Comparison of ENCODE assay signal across 10 cellular contexts in genomic region chr11:86486261-86487030, GRCh38.
DNase-seq lines count a peak whose midpoint lies in the region; ATAC-seq, FAIRE-seq and TF ChIP-seq lines count a peak whose summit lies in the region.
"Had no signal": no experiment of that assay in that cellular context is flagged by ENCODE, and none has a peak within 500 bp of the region (broad histone marks: within the 10 kb centered on the region; RNA-seq: fewer than 3 reads in every experiment).

No MANE protein-coding gene starts in this region.

- WGBS in small intestine, 3 donors = 56 to 71% (median 70%) methylated on average over 5 of the region's 5 CpGs

- H3K4me3 Mint-ChIP-seq in CD8-positive, alpha-beta memory T cell = peak overlapping the region in 4 of 7 donors; percentile 7 to 63 (median 32)
- no peak overlapping the region for H3K4me3 Mint-ChIP-seq in nephron progenitor cell

- peaks cover 8% of the 10 kb centered on the region for H3K4me1 ChIP-seq in CD8-positive, alpha-beta memory T cell (ENCODE audit: insufficient read depth, low read length)
- peaks cover 0 to 5% of the 10 kb centered on the region in 2 donors for H3K4me1 ChIP-seq in small intestine (ENCODE audit: control insufficient read depth in 2 of 2, insufficient read depth in 1 of 2, low read depth in 1 of 2, low read length in 1 of 2)

- H3K9me3 ChIP-seq in CD8-positive, alpha-beta memory T cell (ENCODE audit: low read length) = no peaks in the 10 kb centered on the region
- H3K9me3 ChIP-seq in small intestine (ENCODE audit: control insufficient read depth, low read depth) = no peaks in the 10 kb centered on the region

- peak overlapping the region in 6 of 8 donors; percentile 12 to 83 (median 59) for H3K27ac Mint-ChIP-seq in CD8-positive, alpha-beta memory T cell
- H3K27ac Mint-ChIP-seq in nephron progenitor cell = peak overlapping the region; percentile 43

- no peaks in the 10 kb centered on the region for H3K27me3 ChIP-seq in CD8-positive, alpha-beta memory T cell (ENCODE audit: insufficient read depth, low read length, poor library complexity, severe bottlenecking)
- H3K27me3 ChIP-seq in small intestine (ENCODE audit: control insufficient read depth in 2 of 2, insufficient read depth in 2 of 2, low read length in 2 of 2) = no peaks in the 10 kb centered on the region
- H3K27me3 ChIP-seq: cardiac muscle cell had no signal

- peak; percentile 56 for ATAC-seq in HG02798 (IDR thresholded peaks at IDR 0.05; ENCODE audit: poor library complexity, unreplicated experiment)

- FAIRE-seq in small intestine (lab: Jason Lieb, UNC) (no peak), GM19239 (lab: Jason Lieb, UNC) (no peak)

- TF ChIP-seq CTCF in nephron progenitor cell (IDR thresholded peaks at IDR 0.05) (no peak), GM13977 (IDR thresholded peaks at IDR 0.05; ENCODE audit: extremely low read depth, insufficient read depth, missing control alignments) (no peak)

- peaks cover 0 to 2% (median 0%) of the 10 kb centered on the region in 5 donors for H3K9me3 Mint-ChIP-seq in CD8-positive, alpha-beta memory T cell
- H3K9me3 Mint-ChIP-seq in nephron progenitor cell = no peaks in the 10 kb centered on the region

- CTCF ChIA-PET in CD8-positive, alpha-beta memory T cell (lab: Charles Lee) = no interaction called here

- H3K36me3 ChIP-seq in CD8-positive, alpha-beta memory T cell (ENCODE audit: insufficient read depth, low read length) = no peaks in the 10 kb centered on the region
- no peaks in the 10 kb centered on the region for H3K36me3 ChIP-seq in small intestine (ENCODE audit: control insufficient read depth in 2 of 2, insufficient read depth in 2 of 2, low read length in 2 of 2)
- H3K36me3 ChIP-seq: cardiac muscle cell had no signal

- POLR2A ChIA-PET in CD8-positive, alpha-beta memory T cell (lab: Charles Lee) = no interaction called here

- in situ Hi-C loops in GM13977 (cut with MboI; ENCODE audit: low pct_unique_long_range_greater_than_20kb, low sequenced_read_pairs, unreplicated experiment) = no loop called here

- peaks cover 0 to 2% of the 10 kb centered on the region in 2 donors for H3K27me3 Mint-ChIP-seq in CD8-positive, alpha-beta memory T cell
- peaks cover 17% of the 10 kb centered on the region for H3K27me3 Mint-ChIP-seq in nephron progenitor cell (ENCODE audit: low read depth, poor library complexity)

- peaks cover 0 to 2% (median 0%) of the 10 kb centered on the region in 3 donors for H3K36me3 Mint-ChIP-seq in CD8-positive, alpha-beta memory T cell
- no peaks in the 10 kb centered on the region for H3K36me3 Mint-ChIP-seq in nephron progenitor cell (ENCODE audit: low read depth)

- H3K4me3 ChIP-seq in CD8-positive, alpha-beta memory T cell (ENCODE audit: low read length) = no peak overlapping the region
- no peak overlapping the region for H3K4me3 ChIP-seq in small intestine (ENCODE audit: low read depth in 1 of 2, low read length in 2 of 2)
- H3K4me3 ChIP-seq: cardiac muscle cell had no signal

- DNase-seq in CD8-positive, alpha-beta memory T cell = peak in 3 of 5 donors; percentile 35 to 60 (median 41)
- peak; percentile 54 for DNase-seq in activated CD8-positive, alpha-beta memory T cell treated with anti-CD3 and anti-CD28 coated beads for 24 hours
- DNase-seq in nephron progenitor cell = no peak
- DNase-seq in GM13977 (ENCODE audit: low spot score) = no peak
- DNase-seq in small intestine = no peak
- no peak for DNase-seq in GM19239 (ENCODE audit: insufficient read length, low spot score)
- no peak for DNase-seq in NCI-H774 (lab: John Stamatoyannopoulos, UW)
- DNase-seq: activated CD4-positive, CD25-positive, alpha-beta regulatory T cell had no signal

- no peak overlapping the region for H3K27ac ChIP-seq in CD8-positive, alpha-beta memory T cell (ENCODE audit: low read depth, low read length)
- H3K27ac ChIP-seq in small intestine (ENCODE audit: low read depth in 1 of 2, low read length in 1 of 2) = no peak overlapping the region
- H3K27ac ChIP-seq: cardiac muscle cell had no signal

- peaks cover 6 to 17% (median 14%) of the 10 kb centered on the region in 3 donors for H3K4me1 Mint-ChIP-seq in CD8-positive, alpha-beta memory T cell
- peaks cover 50% of the 10 kb centered on the region for H3K4me1 Mint-ChIP-seq in nephron progenitor cell

Comparison
In these comparisons a context has a peak if more than half of its experiments do, and no peak if none do; other contexts are left out.
1. DNase-seq: peak in CD8-positive, alpha-beta memory T cell (3 of 5) and activated CD8-positive, alpha-beta memory T cell treated with anti-CD3 and anti-CD28 coated beads for 24 hours (single experiment); none in nephron progenitor cell (single experiment), GM13977 (single experiment), small intestine (single experiment), GM19239 (single experiment) and NCI-H774 (single experiment).